1 cellular context compared by ENCODE assay signal in the genomic region with DNA sequence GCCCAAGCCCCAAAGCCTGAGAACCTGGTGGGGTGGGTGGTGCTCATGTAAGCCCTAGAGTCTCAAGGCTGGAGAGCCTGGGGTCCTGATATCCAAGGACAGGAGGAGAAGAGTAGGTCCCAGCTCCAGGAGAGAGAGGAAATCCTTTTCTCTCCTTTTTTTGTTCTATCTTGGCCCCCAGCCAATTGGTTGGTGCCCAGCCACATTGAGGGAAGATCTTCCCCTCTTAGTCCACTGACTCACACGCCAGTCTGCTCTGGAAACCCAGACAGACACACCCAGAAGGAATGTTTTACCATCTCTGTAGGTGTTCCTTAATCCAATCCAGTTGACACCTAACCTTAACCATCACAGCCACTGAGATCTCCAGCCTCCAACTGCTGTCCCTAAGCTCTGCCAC.
TF ChIP-seq lines count a peak whose summit lies in the region.

No MANE protein-coding gene starts in this region.

TF ChIP-seq in SK-N-SH, 30 proteins besides CTCF, POLR2A, EP300 and RAD21:
- no peak for TF ChIP-seq NRF1 (IDR thresholded peaks at IDR 0.05; ENCODE audit: low read depth, low read length)
- TF ChIP-seq IRF3 (IDR thresholded peaks at IDR 0.05; ENCODE audit: low read depth, low read length) = no peak
- 0 out of 2 replicates have a peak, but pooled peaks have one; percentile 15 for TF ChIP-seq FOSL2 (IDR thresholded peaks at IDR 0.05; ENCODE audit: borderline replicate concordance, low read depth)
- no peak for TF ChIP-seq MAX (IDR thresholded peaks at IDR 0.05; ENCODE audit: low read depth)
- no peak for TF ChIP-seq REST (IDR thresholded peaks at IDR 0.05; ENCODE audit: low read depth, low read length)
- TF ChIP-seq NFIC (IDR thresholded peaks at IDR 0.05; ENCODE audit: borderline replicate concordance) = peak; percentile 80
- no peak for TF ChIP-seq GABPA (IDR thresholded peaks at IDR 0.05; ENCODE audit: low read depth)
- TF ChIP-seq ZBTB33 (IDR thresholded peaks at IDR 0.05; ENCODE audit: borderline replicate concordance, low read depth) = no peak
- no peak for TF ChIP-seq SIN3A (IDR thresholded peaks at IDR 0.05; ENCODE audit: borderline replicate concordance, low read depth, low read length)
- no peak for TF ChIP-seq RXRA (IDR thresholded peaks at IDR 0.05; ENCODE audit: borderline replicate concordance, low read depth)
